ENCODE assay signal across 2 cellular contexts in the genomic region with DNA sequence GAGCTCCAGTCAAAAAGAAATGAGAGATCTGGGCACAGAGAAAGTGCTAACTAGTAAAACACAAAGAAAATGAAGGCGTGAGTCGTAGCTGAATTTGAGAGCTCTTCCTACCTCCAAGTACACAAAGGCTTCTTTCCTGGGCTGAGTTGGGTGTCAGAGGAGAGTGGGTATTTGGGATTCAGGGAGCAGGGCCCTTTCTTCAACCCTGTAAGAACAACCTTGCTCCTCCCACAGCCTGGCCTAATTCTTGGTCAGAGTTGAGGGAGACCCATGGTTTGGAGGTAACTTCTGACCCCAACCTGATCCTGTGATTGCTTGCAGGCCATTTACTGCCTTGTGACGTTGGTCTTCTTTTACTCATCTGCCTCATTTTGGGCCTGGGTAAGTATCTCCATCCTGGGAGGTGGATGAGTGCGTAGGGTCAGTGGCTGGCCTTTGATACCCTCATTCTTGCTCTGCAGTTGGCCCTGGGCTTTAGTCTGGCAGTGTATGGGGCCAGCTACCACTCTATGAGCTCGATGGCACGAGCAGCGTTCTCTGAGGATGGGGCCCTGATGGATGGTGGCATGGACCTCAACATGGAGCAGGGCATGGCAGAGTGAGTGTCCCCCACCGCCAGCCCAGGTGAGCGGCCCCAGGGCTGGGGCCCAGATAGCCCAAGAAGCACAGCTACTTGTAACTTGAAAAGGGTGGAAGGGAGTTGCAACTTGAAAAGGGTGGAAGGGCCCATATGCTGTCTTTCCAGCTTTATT.
TF ChIP-seq lines count a peak whose summit lies in the region.

No MANE protein-coding gene starts in this region.

TF ChIP-seq in SK-N-SH, 30 proteins besides CTCF, POLR2A, EP300 and RAD21:
- TF ChIP-seq, protein P1, sequence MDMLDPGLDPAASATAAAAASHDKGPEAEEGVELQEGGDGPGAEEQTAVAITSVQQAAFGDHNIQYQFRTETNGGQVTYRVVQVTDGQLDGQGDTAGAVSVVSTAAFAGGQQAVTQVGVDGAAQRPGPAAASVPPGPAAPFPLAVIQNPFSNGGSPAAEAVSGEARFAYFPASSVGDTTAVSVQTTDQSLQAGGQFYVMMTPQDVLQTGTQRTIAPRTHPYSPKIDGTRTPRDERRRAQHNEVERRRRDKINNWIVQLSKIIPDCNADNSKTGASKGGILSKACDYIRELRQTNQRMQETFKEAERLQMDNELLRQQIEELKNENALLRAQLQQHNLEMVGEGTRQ (IDR thresholded peaks at IDR 0.05; ENCODE audit: borderline replicate concordance, low read depth, low read length), result no peak
- no peak for TF ChIP-seq TAF1 (IDR thresholded peaks at IDR 0.05; ENCODE audit: borderline replicate concordance, low read depth, low read length)

TF ChIP-seq in SK-N-SH treated with all-trans-retinoic acid at 6 μM for 48 hours, 23 proteins besides CTCF, POLR2A, EP300 and RAD21:
- TF ChIP-seq, protein P2, sequence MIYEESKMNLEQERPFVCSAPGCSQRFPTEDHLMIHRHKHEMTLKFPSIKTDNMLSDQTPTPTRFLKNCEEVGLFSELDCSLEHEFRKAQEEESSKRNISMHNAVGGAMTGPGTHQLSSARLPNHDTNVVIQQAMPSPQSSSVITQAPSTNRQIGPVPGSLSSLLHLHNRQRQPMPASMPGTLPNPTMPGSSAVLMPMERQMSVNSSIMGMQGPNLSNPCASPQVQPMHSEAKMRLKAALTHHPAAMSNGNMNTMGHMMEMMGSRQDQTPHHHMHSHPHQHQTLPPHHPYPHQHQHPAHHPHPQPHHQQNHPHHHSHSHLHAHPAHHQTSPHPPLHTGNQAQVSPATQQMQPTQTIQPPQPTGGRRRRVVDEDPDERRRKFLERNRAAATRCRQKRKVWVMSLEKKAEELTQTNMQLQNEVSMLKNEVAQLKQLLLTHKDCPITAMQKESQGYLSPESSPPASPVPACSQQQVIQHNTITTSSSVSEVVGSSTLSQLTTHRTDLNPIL (CRISPR knock-in tag; IDR thresholded peaks at IDR 0.05; ENCODE audit: low read depth), result no peak
- TF ChIP-seq, protein P3, sequence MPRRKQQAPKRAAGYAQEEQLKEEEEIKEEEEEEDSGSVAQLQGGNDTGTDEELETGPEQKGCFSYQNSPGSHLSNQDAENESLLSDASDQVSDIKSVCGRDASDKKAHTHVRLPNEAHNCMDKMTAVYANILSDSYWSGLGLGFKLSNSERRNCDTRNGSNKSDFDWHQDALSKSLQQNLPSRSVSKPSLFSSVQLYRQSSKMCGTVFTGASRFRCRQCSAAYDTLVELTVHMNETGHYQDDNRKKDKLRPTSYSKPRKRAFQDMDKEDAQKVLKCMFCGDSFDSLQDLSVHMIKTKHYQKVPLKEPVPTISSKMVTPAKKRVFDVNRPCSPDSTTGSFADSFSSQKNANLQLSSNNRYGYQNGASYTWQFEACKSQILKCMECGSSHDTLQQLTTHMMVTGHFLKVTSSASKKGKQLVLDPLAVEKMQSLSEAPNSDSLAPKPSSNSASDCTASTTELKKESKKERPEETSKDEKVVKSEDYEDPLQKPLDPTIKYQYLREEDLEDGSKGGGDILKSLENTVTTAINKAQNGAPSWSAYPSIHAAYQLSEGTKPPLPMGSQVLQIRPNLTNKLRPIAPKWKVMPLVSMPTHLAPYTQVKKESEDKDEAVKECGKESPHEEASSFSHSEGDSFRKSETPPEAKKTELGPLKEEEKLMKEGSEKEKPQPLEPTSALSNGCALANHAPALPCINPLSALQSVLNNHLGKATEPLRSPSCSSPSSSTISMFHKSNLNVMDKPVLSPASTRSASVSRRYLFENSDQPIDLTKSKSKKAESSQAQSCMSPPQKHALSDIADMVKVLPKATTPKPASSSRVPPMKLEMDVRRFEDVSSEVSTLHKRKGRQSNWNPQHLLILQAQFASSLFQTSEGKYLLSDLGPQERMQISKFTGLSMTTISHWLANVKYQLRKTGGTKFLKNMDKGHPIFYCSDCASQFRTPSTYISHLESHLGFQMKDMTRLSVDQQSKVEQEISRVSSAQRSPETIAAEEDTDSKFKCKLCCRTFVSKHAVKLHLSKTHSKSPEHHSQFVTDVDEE (CRISPR knock-in tag; IDR thresholded peaks at IDR 0.05), result no peak
- TF ChIP-seq ZNF70 (CRISPR knock-in tag; IDR thresholded peaks at IDR 0.05), result no peak
- no peak for TF ChIP-seq ARNTL (CRISPR knock-in tag; IDR thresholded peaks at IDR 0.05; ENCODE audit: borderline replicate concordance, low read depth)
- no peak for TF ChIP-seq ESRRG (CRISPR knock-in tag; IDR thresholded peaks at IDR 0.05)
